In genomic region chr19:50510121-50510670, GRCh38 we compare ENCODE assay signal across 9 cellular contexts. TPM values are rescaled to one million over a fixed set of nuclear protein-coding genes. Genes with fewer than 3 reads are reported as not detected.
DNase-seq lines count a peak whose midpoint lies in the region; ATAC-seq and TF ChIP-seq lines count a peak whose summit lies in the region.
"Had no signal": no experiment of that assay in that cellular context is flagged by ENCODE, and none has a peak within 500 bp of the region (broad histone marks: within the 10 kb centered on the region; RNA-seq: fewer than 3 reads in every experiment).

No MANE protein-coding gene starts in this region.

- TF ChIP-seq CTCF in GM12875 (IDR thresholded peaks at IDR 0.05; ENCODE audit: borderline replicate concordance, insufficient read depth, low read depth, low read length) (no peak), left ventricle myocardium inferior (IDR thresholded peaks at IDR 0.05; ENCODE audit: borderline replicate concordance) (no peak)

- no peaks in the 10 kb centered on the region for H3K9me3 Mint-ChIP-seq in activated CD4-positive, alpha-beta memory T cell treated with anti-CD3 and anti-CD28 coated beads, Interleukin-2, amount 10 ng/mL, durations not matched to agents 7 days and 5 days

- H3K4me3 ChIP-seq in GM12875 (ENCODE audit: low read depth, low read length): peak overlapping the region; percentile 75
- H3K4me3 ChIP-seq in left ventricle myocardium inferior: peak overlapping the region; percentile 86
- peak overlapping the region; percentile 95 for H3K4me3 ChIP-seq in skeletal muscle satellite cell (ENCODE audit: low read length)

- no peaks in the 10 kb centered on the region for H3K9me3 ChIP-seq in left ventricle myocardium inferior (replicated peaks)
- no peaks in the 10 kb centered on the region for H3K9me3 ChIP-seq in skeletal muscle satellite cell (replicated peaks; ENCODE audit: low read length)

- in situ Hi-C loops in ACHN (cut with HindIII; ENCODE audit: low pct_ligation_motif_present, low pct_unique_long_range_greater_than_20kb, low sequenced_read_pairs): no loop called here

- peaks cover 23% of the 10 kb centered on the region for H3K4me1 Mint-ChIP-seq in activated CD4-positive, alpha-beta memory T cell treated with anti-CD3 and anti-CD28 coated beads, Interleukin-2, amount 10 ng/mL, durations not matched to agents 7 days and 5 days

- H3K4me2 ChIP-seq in skeletal muscle satellite cell (ENCODE audit: low read length): peak overlapping the region; percentile 100

- H3K27me3 ChIP-seq in left ventricle myocardium inferior (ENCODE audit: low read depth) (no peaks in the 10 kb centered on the region), skeletal muscle satellite cell (ENCODE audit: control insufficient read depth, insufficient read depth, low read length) (peaks cover 9% of the 10 kb centered on the region)

- peak overlapping the region; percentile 97 for H3K9ac ChIP-seq in skeletal muscle satellite cell (ENCODE audit: low read depth, low read length)

- peak overlapping the region; percentile 92 for H3K27ac Mint-ChIP-seq in activated CD4-positive, alpha-beta memory T cell treated with anti-CD3 and anti-CD28 coated beads, Interleukin-2, amount 10 ng/mL, durations not matched to agents 7 days and 5 days

- ATAC-seq in GM18519 (IDR thresholded peaks at IDR 0.05; ENCODE audit: low FRiP score, unreplicated experiment): no peak

- H3K4me1 ChIP-seq in left ventricle myocardium inferior (peaks cover 26% of the 10 kb centered on the region), skeletal muscle satellite cell (ENCODE audit: control insufficient read depth, insufficient read depth, low read length) (peaks cover 7% of the 10 kb centered on the region)

- POLR2A ChIA-PET in activated CD4-positive, alpha-beta memory T cell treated with anti-CD3 and anti-CD28 coated beads, Interleukin-2, amount 10 ng/mL, durations not matched to agents 7 days and 5 days (lab: Charles Lee): interaction anchor here (1.3 to 1.9 kb wide), 2 partner anchors 10 to 294 kb away, joined by 5 to 9 read pairs; no protein-coding TSS in a partner anchor

- H3K4me3 Mint-ChIP-seq in activated CD4-positive, alpha-beta memory T cell treated with anti-CD3 and anti-CD28 coated beads, Interleukin-2, amount 10 ng/mL, durations not matched to agents 7 days and 5 days: peak overlapping the region; percentile 91

- H3K36me3 ChIP-seq in left ventricle myocardium inferior: peaks cover 9% of the 10 kb centered on the region
- H3K36me3 ChIP-seq in skeletal muscle satellite cell (ENCODE audit: insufficient read depth, low read length): no peaks in the 10 kb centered on the region

- H3K36me3 Mint-ChIP-seq in activated CD4-positive, alpha-beta memory T cell treated with anti-CD3 and anti-CD28 coated beads, Interleukin-2, amount 10 ng/mL, durations not matched to agents 7 days and 5 days (ENCODE audit: low read depth): peaks cover 8% of the 10 kb centered on the region

- H3K27ac ChIP-seq in left ventricle myocardium inferior (replicated peaks): peak overlapping the region; percentile 85

- CTCF ChIA-PET in activated CD4-positive, alpha-beta memory T cell treated with anti-CD3 and anti-CD28 coated beads, Interleukin-2, amount 10 ng/mL, durations not matched to agents 7 days and 5 days (lab: Charles Lee): interaction anchor here (1.3 to 1.5 kb wide), 3 partner anchors 28 to 149 kb away, joined by 3 to 6 read pairs (median 3); no protein-coding TSS in a partner anchor

- peaks cover 2% of the 10 kb centered on the region for H3K27me3 Mint-ChIP-seq in activated CD4-positive, alpha-beta memory T cell treated with anti-CD3 and anti-CD28 coated beads, Interleukin-2, amount 10 ng/mL, durations not matched to agents 7 days and 5 days

- DNase-seq in activated CD4-positive, alpha-beta memory T cell treated with anti-CD3 and anti-CD28 coated beads, Interleukin-2, amount 10 ng/mL, durations not matched to agents 7 days and 5 days: no peak
- no peak for DNase-seq in left ventricle myocardium inferior
- no peak for DNase-seq in AML-193 (lab: John Stamatoyannopoulos, UW)
- no peak for DNase-seq in DMS 273 (lab: John Stamatoyannopoulos, UW; ENCODE audit: unreplicated experiment)
- no peak for DNase-seq in ACHN

- intact Hi-C loops in left ventricle myocardium inferior (cut with micrococcal nuclease): no loop called here

RNA-seq across cellular contexts. Expression of gene JOSD2, which starts 0.8 kb away (rescaled TPM):
- total RNA-seq in activated CD4-positive, alpha-beta memory T cell treated with anti-CD3 and anti-CD28 coated beads, Interleukin-2, amount 10 ng/mL, durations not matched to agents 7 days and 5 days: 10 to 100 TPM; 44.7 to 51.4 TPM
- total RNA-seq in left ventricle myocardium inferior: 28.6 TPM
- 50.2 and 50.4 TPM in 2 replicates for total RNA-seq in skeletal muscle satellite cell (2012; rRNA removed)

RNA-seq across cellular contexts. Expression of gene ASPDH, which starts 3.5 kb away (rescaled TPM):
- total RNA-seq in activated CD4-positive, alpha-beta memory T cell treated with anti-CD3 and anti-CD28 coated beads, Interleukin-2, amount 10 ng/mL, durations not matched to agents 7 days and 5 days: not detected
- total RNA-seq in left ventricle myocardium inferior: not detected
- not detected in 2 replicates for total RNA-seq in skeletal muscle satellite cell (2012; rRNA removed)
- total RNA-seq: lung microvascular endothelial cell had no signal

RNA-seq across cellular contexts. Expression of gene GARIN5A, which starts 33.5 kb away (rescaled TPM):
- under 1 TPM in 1 of 2 experiments, not detected in 1; 0.33 TPM for total RNA-seq in activated CD4-positive, alpha-beta memory T cell treated with anti-CD3 and anti-CD28 coated beads, Interleukin-2, amount 10 ng/mL, durations not matched to agents 7 days and 5 days
- 1.3 TPM for total RNA-seq in left ventricle myocardium inferior
- total RNA-seq in skeletal muscle satellite cell (2012; rRNA removed): under 0.01 and 0.25 TPM in 2 replicates

RNA-seq across cellular contexts. Expression of gene EMC10, which starts 33.9 kb away (rescaled TPM):
- total RNA-seq in activated CD4-positive, alpha-beta memory T cell treated with anti-CD3 and anti-CD28 coated beads, Interleukin-2, amount 10 ng/mL, durations not matched to agents 7 days and 5 days: 10 to 100 TPM; 56.3 to 57.2 TPM
- 97.7 TPM for total RNA-seq in left ventricle myocardium inferior
- 42.8 and 46.9 TPM in 2 replicates for total RNA-seq in skeletal muscle satellite cell (2012; rRNA removed)

RNA-seq across cellular contexts. Expression of gene LRRC4B, which starts 58.0 kb away (rescaled TPM):
- not detected for total RNA-seq in activated CD4-positive, alpha-beta memory T cell treated with anti-CD3 and anti-CD28 coated beads, Interleukin-2, amount 10 ng/mL, durations not matched to agents 7 days and 5 days
- 0.47 TPM for total RNA-seq in left ventricle myocardium inferior
- not detected in 2 replicates for total RNA-seq in skeletal muscle satellite cell (2012; rRNA removed)
- total RNA-seq: lung microvascular endothelial cell had no signal
